2 cellular contexts compared by ENCODE assay signal in the genomic region with DNA sequence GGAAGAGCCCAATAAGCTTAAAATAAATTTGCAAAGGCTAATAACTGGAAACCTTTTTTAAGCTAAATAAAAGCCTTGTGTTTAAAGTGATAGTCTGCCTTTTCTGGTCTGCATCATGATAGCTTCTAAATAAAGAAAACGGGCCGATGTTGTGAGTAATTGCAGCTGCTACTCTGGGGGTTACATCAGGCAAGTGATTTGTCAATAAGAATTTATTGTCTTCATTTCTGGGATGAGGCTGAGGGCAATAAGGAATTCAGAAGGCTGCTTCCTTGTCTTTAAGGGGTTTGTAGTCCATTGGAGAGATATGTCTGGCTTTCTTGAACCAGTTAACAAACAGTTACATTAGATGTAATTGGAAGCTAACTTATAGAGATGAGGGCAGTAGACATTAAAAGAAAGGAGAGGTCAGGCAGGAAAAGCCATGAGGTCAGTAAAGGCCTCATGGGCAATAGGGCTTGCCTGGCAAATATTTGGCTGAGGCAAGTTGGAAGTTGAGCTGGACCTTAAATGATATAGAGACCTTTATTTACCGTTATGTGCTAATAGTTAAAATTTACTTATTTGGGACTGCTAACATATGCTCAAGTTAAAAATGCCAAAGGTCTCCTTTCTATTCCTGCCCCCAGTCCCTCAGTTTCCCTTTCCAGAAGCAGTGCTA.
TF ChIP-seq lines count a peak whose summit lies in the region.

No MANE protein-coding gene starts in this region.

TF ChIP-seq in SK-N-SH treated with all-trans-retinoic acid at 6 μM for 48 hours, 23 proteins besides CTCF, POLR2A, EP300 and RAD21 (continued from another document):
- TF ChIP-seq, protein P1, sequence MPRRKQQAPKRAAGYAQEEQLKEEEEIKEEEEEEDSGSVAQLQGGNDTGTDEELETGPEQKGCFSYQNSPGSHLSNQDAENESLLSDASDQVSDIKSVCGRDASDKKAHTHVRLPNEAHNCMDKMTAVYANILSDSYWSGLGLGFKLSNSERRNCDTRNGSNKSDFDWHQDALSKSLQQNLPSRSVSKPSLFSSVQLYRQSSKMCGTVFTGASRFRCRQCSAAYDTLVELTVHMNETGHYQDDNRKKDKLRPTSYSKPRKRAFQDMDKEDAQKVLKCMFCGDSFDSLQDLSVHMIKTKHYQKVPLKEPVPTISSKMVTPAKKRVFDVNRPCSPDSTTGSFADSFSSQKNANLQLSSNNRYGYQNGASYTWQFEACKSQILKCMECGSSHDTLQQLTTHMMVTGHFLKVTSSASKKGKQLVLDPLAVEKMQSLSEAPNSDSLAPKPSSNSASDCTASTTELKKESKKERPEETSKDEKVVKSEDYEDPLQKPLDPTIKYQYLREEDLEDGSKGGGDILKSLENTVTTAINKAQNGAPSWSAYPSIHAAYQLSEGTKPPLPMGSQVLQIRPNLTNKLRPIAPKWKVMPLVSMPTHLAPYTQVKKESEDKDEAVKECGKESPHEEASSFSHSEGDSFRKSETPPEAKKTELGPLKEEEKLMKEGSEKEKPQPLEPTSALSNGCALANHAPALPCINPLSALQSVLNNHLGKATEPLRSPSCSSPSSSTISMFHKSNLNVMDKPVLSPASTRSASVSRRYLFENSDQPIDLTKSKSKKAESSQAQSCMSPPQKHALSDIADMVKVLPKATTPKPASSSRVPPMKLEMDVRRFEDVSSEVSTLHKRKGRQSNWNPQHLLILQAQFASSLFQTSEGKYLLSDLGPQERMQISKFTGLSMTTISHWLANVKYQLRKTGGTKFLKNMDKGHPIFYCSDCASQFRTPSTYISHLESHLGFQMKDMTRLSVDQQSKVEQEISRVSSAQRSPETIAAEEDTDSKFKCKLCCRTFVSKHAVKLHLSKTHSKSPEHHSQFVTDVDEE (CRISPR knock-in tag; IDR thresholded peaks at IDR 0.05) = no peak
- TF ChIP-seq ESRRG (CRISPR knock-in tag; IDR thresholded peaks at IDR 0.05) = no peak
- no peak for TF ChIP-seq ARNTL (CRISPR knock-in tag; IDR thresholded peaks at IDR 0.05; ENCODE audit: borderline replicate concordance, low read depth)
- TF ChIP-seq ZNF565 (CRISPR knock-in tag; conservative IDR thresholded peaks at IDR 0.05; ENCODE audit: low read depth) = no peak
- TF ChIP-seq, protein P2, sequence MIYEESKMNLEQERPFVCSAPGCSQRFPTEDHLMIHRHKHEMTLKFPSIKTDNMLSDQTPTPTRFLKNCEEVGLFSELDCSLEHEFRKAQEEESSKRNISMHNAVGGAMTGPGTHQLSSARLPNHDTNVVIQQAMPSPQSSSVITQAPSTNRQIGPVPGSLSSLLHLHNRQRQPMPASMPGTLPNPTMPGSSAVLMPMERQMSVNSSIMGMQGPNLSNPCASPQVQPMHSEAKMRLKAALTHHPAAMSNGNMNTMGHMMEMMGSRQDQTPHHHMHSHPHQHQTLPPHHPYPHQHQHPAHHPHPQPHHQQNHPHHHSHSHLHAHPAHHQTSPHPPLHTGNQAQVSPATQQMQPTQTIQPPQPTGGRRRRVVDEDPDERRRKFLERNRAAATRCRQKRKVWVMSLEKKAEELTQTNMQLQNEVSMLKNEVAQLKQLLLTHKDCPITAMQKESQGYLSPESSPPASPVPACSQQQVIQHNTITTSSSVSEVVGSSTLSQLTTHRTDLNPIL (CRISPR knock-in tag; IDR thresholded peaks at IDR 0.05; ENCODE audit: low read depth) = no peak
- no peak for TF ChIP-seq SNAI2 (CRISPR knock-in tag; IDR thresholded peaks at IDR 0.05)
- TF ChIP-seq ISL1 (CRISPR knock-in tag; IDR thresholded peaks at IDR 0.05) = no peak
- TF ChIP-seq TCF4 (CRISPR knock-in tag; IDR thresholded peaks at IDR 0.05; ENCODE audit: borderline replicate concordance) = no peak
- no peak for TF ChIP-seq BACH2 (CRISPR knock-in tag; IDR thresholded peaks at IDR 0.05; ENCODE audit: borderline replicate concordance)
- TF ChIP-seq RARB (CRISPR knock-in tag; IDR thresholded peaks at IDR 0.05) = no peak
- no peak for TF ChIP-seq ZNF8 (CRISPR knock-in tag; IDR thresholded peaks at IDR 0.05)
- no peak for TF ChIP-seq TOX (CRISPR knock-in tag; IDR thresholded peaks at IDR 0.05; ENCODE audit: borderline replicate concordance)

TF ChIP-seq in WTC11, 78 proteins besides CTCF, POLR2A, EP300 and RAD21 (continued from another document):
- TF ChIP-seq, protein P3, sequence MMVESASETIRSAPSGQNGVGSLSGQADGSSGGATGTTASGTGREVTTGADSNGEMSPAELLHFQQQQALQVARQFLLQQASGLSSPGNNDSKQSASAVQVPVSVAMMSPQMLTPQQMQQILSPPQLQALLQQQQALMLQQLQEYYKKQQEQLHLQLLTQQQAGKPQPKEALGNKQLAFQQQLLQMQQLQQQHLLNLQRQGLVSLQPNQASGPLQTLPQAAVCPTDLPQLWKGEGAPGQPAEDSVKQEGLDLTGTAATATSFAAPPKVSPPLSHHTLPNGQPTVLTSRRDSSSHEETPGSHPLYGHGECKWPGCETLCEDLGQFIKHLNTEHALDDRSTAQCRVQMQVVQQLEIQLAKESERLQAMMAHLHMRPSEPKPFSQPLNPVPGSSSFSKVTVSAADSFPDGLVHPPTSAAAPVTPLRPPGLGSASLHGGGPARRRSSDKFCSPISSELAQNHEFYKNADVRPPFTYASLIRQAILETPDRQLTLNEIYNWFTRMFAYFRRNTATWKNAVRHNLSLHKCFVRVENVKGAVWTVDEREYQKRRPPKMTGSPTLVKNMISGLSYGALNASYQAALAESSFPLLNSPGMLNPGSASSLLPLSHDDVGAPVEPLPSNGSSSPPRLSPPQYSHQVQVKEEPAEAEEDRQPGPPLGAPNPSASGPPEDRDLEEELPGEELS (CRISPR knock-in tag; IDR thresholded peaks at IDR 0.05) = no peak
- TF ChIP-seq, protein P4, sequence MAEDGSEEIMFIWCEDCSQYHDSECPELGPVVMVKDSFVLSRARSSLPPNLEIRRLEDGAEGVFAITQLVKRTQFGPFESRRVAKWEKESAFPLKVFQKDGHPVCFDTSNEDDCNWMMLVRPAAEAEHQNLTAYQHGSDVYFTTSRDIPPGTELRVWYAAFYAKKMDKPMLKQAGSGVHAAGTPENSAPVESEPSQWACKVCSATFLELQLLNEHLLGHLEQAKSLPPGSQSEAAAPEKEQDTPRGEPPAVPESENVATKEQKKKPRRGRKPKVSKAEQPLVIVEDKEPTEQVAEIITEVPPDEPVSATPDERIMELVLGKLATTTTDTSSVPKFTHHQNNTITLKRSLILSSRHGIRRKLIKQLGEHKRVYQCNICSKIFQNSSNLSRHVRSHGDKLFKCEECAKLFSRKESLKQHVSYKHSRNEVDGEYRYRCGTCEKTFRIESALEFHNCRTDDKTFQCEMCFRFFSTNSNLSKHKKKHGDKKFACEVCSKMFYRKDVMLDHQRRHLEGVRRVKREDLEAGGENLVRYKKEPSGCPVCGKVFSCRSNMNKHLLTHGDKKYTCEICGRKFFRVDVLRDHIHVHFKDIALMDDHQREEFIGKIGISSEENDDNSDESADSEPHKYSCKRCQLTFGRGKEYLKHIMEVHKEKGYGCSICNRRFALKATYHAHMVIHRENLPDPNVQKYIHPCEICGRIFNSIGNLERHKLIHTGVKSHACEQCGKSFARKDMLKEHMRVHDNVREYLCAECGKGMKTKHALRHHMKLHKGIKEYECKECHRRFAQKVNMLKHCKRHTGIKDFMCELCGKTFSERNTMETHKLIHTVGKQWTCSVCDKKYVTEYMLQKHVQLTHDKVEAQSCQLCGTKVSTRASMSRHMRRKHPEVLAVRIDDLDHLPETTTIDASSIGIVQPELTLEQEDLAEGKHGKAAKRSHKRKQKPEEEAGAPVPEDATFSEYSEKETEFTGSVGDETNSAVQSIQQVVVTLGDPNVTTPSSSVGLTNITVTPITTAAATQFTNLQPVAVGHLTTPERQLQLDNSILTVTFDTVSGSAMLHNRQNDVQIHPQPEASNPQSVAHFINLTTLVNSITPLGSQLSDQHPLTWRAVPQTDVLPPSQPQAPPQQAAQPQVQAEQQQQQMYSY (CRISPR knock-in tag; IDR thresholded peaks at IDR 0.05) = no peak
- TF ChIP-seq TP53 (CRISPR knock-in tag; IDR thresholded peaks at IDR 0.05) (no peak), ZNF138 (CRISPR knock-in tag; conservative IDR thresholded peaks at IDR 0.05) (no peak), JUN (CRISPR knock-in tag; IDR thresholded peaks at IDR 0.05) (no peak), EMX1 (CRISPR knock-in tag; IDR thresholded peaks at IDR 0.05) (no peak), CREB1 (CRISPR knock-in tag; IDR thresholded peaks at IDR 0.05) (no peak), NR1H2 (CRISPR knock-in tag; IDR thresholded peaks at IDR 0.05) (no peak), GABPB1 (CRISPR knock-in tag; IDR thresholded peaks at IDR 0.05) (no peak), ZNF219 (CRISPR knock-in tag; IDR thresholded peaks at IDR 0.05; ENCODE audit: borderline replicate concordance) (no peak), CBFB (CRISPR knock-in tag; IDR thresholded peaks at IDR 0.05; ENCODE audit: low read depth) (no peak), ZNF396 (CRISPR knock-in tag; IDR thresholded peaks at IDR 0.05; ENCODE audit: borderline replicate concordance) (no peak), TEAD1 (CRISPR knock-in tag; IDR thresholded peaks at IDR 0.05) (no peak), ZNF317 (CRISPR knock-in tag; IDR thresholded peaks at IDR 0.05; ENCODE audit: borderline replicate concordance, low read depth) (no peak)
- TF ChIP-seq, protein P5, sequence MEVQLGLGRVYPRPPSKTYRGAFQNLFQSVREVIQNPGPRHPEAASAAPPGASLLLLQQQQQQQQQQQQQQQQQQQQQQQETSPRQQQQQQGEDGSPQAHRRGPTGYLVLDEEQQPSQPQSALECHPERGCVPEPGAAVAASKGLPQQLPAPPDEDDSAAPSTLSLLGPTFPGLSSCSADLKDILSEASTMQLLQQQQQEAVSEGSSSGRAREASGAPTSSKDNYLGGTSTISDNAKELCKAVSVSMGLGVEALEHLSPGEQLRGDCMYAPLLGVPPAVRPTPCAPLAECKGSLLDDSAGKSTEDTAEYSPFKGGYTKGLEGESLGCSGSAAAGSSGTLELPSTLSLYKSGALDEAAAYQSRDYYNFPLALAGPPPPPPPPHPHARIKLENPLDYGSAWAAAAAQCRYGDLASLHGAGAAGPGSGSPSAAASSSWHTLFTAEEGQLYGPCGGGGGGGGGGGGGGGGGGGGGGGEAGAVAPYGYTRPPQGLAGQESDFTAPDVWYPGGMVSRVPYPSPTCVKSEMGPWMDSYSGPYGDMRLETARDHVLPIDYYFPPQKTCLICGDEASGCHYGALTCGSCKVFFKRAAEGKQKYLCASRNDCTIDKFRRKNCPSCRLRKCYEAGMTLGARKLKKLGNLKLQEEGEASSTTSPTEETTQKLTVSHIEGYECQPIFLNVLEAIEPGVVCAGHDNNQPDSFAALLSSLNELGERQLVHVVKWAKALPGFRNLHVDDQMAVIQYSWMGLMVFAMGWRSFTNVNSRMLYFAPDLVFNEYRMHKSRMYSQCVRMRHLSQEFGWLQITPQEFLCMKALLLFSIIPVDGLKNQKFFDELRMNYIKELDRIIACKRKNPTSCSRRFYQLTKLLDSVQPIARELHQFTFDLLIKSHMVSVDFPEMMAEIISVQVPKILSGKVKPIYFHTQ (CRISPR knock-in tag; IDR thresholded peaks at IDR 0.05) = no peak
- TF ChIP-seq, protein P6, sequence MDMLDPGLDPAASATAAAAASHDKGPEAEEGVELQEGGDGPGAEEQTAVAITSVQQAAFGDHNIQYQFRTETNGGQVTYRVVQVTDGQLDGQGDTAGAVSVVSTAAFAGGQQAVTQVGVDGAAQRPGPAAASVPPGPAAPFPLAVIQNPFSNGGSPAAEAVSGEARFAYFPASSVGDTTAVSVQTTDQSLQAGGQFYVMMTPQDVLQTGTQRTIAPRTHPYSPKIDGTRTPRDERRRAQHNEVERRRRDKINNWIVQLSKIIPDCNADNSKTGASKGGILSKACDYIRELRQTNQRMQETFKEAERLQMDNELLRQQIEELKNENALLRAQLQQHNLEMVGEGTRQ (CRISPR knock-in tag; IDR thresholded peaks at IDR 0.05) = no peak
